Comparison of ENCODE assay signal across 14 cellular contexts in the genomic region with DNA sequence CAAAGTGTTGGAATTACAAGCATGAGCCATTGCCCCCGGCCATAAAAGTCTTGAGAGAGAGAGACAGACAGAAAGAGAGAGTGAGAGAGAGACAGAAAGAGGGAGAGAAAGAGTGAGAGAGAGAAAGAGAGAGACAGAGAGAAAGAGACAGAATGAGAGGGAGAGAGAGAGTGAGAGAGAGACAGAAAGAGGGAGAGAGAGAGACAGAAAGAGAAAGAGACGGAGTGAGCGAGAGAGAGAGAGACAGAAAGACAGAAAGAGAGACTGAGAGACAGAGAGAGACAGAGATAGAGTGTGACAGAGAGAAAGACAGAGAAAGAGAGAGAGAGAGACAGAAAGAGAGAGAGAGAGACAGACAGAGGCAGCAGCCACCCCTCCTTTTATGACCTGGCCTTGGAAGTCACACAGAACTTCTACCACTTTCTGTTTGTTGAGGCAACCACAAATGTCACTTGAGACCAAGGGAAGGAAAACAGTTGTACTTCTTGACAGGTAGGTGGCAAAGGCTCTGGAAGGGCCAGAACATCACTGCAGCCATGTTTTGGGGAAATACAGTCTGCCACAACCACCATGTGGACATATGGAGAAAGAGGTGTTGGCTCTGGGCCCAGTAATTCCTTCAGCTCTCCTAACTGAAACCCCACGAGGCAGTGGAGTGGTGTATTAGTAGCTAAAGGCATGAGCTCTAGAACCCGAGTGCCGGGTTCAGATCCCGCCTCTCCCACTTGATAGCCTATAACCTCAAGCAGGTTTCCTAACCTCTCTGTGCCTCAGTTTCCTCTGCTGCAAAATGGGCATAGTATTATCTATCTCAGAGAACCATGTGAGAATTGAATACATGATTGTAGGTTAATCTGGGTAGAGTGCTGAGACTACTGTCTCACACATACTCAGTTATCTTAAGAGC. TPM values are rescaled to one million over a fixed set of nuclear protein-coding genes. Genes with fewer than 3 reads are reported as not detected.
DNase-seq lines count a peak whose midpoint lies in the region; ATAC-seq and TF ChIP-seq lines count a peak whose summit lies in the region.
"Had no signal": no experiment of that assay in that cellular context is flagged by ENCODE, and none has a peak within 500 bp of the region (broad histone marks: within the 10 kb centered on the region; RNA-seq: fewer than 3 reads in every experiment).

No MANE protein-coding gene starts in this region.

- H3K27ac Mint-ChIP-seq in activated CD4-positive, alpha-beta T cell treated with anti-CD3 and anti-CD28 coated beads, Interleukin-2, amount 10 ng/mL, durations not matched to agents 7 days and 5 days: peak overlapping the region; percentile 80
- H3K27ac Mint-ChIP-seq in stimulated activated memory B cell treated with anti-CD40 and anti-IgM and Interleukin-4, amounts not matched to agents 10 μg/mL and 1 μg/mL and 100 μg/mL, for 72 hours: peak overlapping the region; percentile 25

- dilution Hi-C loops in mammary epithelial cell (cut with HindIII; ENCODE audit: low sequenced_read_pairs): no loop called here

- no peak overlapping the region for H3K4me3 Mint-ChIP-seq in activated CD4-positive, alpha-beta T cell treated with anti-CD3 and anti-CD28 coated beads, Interleukin-2, amount 10 ng/mL, durations not matched to agents 7 days and 5 days
- H3K4me3 Mint-ChIP-seq in stimulated activated memory B cell treated with anti-CD40 and anti-IgM and Interleukin-4, amounts not matched to agents 10 μg/mL and 1 μg/mL and 100 μg/mL, for 72 hours: no peak overlapping the region

- no peak overlapping the region for H3K9ac ChIP-seq in mammary epithelial cell (ENCODE audit: insufficient read depth, low read length)
- H3K9ac ChIP-seq: BLaER1 had no signal

- CTCF ChIA-PET in activated CD4-positive, alpha-beta T cell treated with anti-CD3 and anti-CD28 coated beads, Interleukin-2, amount 10 ng/mL, durations not matched to agents 7 days and 5 days (lab: Charles Lee): interaction anchor here (4.7 kb wide), 1 partner anchor 11 kb away, joined by 19 read pairs; no protein-coding TSS in a partner anchor
- CTCF ChIA-PET in mammary epithelial cell (lab: Charles Lee; ENCODE audit: low non-redundant PET): no interaction called here

- POLR2A ChIA-PET in activated CD4-positive, alpha-beta T cell treated with anti-CD3 and anti-CD28 coated beads, Interleukin-2, amount 10 ng/mL, durations not matched to agents 7 days and 5 days (lab: Charles Lee): no interaction called here

- ATAC-seq in stimulated activated memory B cell treated with anti-CD40 and anti-IgM and Interleukin-4, amounts not matched to agents 10 μg/mL and 1 μg/mL and 100 μg/mL, for 72 hours: peak; percentile 18
- ATAC-seq in GM18861 (IDR thresholded peaks at IDR 0.05; ENCODE audit: unreplicated experiment): no peak

- H4K20me1 ChIP-seq in mammary epithelial cell (ENCODE audit: insufficient read depth, low read length): no peaks in the 10 kb centered on the region
- H4K20me1 ChIP-seq: BLaER1 had no signal

- H3K27ac ChIP-seq in mammary epithelial cell (ENCODE audit: insufficient read depth, low read depth, low read length) (no peak overlapping the region), WERI-Rb-1 (no peak overlapping the region)
- H3K27ac ChIP-seq: BLaER1, upper lobe of left lung had no signal

- no peak overlapping the region for H3K4me2 ChIP-seq in mammary epithelial cell (ENCODE audit: insufficient read depth, low read depth, low read length)
- H3K4me2 ChIP-seq: BLaER1 had no signal

- no peaks in the 10 kb centered on the region for H3K27me3 ChIP-seq in mammary epithelial cell (ENCODE audit: insufficient read depth, low read length)
- H3K27me3 ChIP-seq in WERI-Rb-1 (ENCODE audit: insufficient read depth, low read depth, severe bottlenecking): no peaks in the 10 kb centered on the region
- H3K27me3 ChIP-seq: BLaER1, upper lobe of left lung had no signal

- no peaks in the 10 kb centered on the region for H3K27me3 Mint-ChIP-seq in activated CD4-positive, alpha-beta T cell treated with anti-CD3 and anti-CD28 coated beads, Interleukin-2, amount 10 ng/mL, durations not matched to agents 7 days and 5 days
- no peaks in the 10 kb centered on the region for H3K27me3 Mint-ChIP-seq in stimulated activated memory B cell treated with anti-CD40 and anti-IgM and Interleukin-4, amounts not matched to agents 10 μg/mL and 1 μg/mL and 100 μg/mL, for 72 hours

- H3K9me3 Mint-ChIP-seq in activated CD4-positive, alpha-beta T cell treated with anti-CD3 and anti-CD28 coated beads, Interleukin-2, amount 10 ng/mL, durations not matched to agents 7 days and 5 days: no peaks in the 10 kb centered on the region
- H3K9me3 Mint-ChIP-seq in stimulated activated memory B cell treated with anti-CD40 and anti-IgM and Interleukin-4, amounts not matched to agents 10 μg/mL and 1 μg/mL and 100 μg/mL, for 72 hours: no peaks in the 10 kb centered on the region

- H3K9me3 ChIP-seq in mammary epithelial cell (replicated peaks; ENCODE audit: insufficient read depth, low read length) (no peaks in the 10 kb centered on the region), WERI-Rb-1 (ENCODE audit: severe bottlenecking) (no peaks in the 10 kb centered on the region)
- H3K9me3 ChIP-seq: BLaER1, upper lobe of left lung had no signal

- intact Hi-C loops in mammary epithelial cell (cut with micrococcal nuclease): no loop called here

- no peak overlapping the region for H2AFZ ChIP-seq in mammary epithelial cell (ENCODE audit: low read depth, low read length)

- H3K79me2 ChIP-seq in mammary epithelial cell (ENCODE audit: insufficient read depth, low read length): no peaks in the 10 kb centered on the region

- WGBS in mammary epithelial cell (ENCODE audit: low coverage, missing lambda C conversion rate): 73% methylated on average over 7 of the region's 7 CpGs

- peaks cover 22% of the 10 kb centered on the region for H3K4me1 Mint-ChIP-seq in activated CD4-positive, alpha-beta T cell treated with anti-CD3 and anti-CD28 coated beads, Interleukin-2, amount 10 ng/mL, durations not matched to agents 7 days and 5 days
- H3K4me1 Mint-ChIP-seq in stimulated activated memory B cell treated with anti-CD40 and anti-IgM and Interleukin-4, amounts not matched to agents 10 μg/mL and 1 μg/mL and 100 μg/mL, for 72 hours: peaks cover 13% of the 10 kb centered on the region

- H3K4me3 ChIP-seq in mammary epithelial cell (replicated peaks in 1 of 3; ENCODE audit: insufficient read depth in 1 of 3, low read depth in 2 of 3, low read length in 3 of 3) (no peak overlapping the region), WERI-Rb-1 (ENCODE audit: low read depth, low read length) (no peak overlapping the region)
- H3K4me3 ChIP-seq: BLaER1, upper lobe of left lung had no signal

- no TSS peak for BruUV-seq in mammary epithelial cell (replicated peaks; lab: Mats Ljungman, UMichigan)

- H3K36me3 ChIP-seq in mammary epithelial cell (ENCODE audit: insufficient read depth, low read length) (no peaks in the 10 kb centered on the region), WERI-Rb-1 (no peaks in the 10 kb centered on the region)
- H3K36me3 ChIP-seq: upper lobe of left lung had no signal

- H3K4me1 ChIP-seq in mammary epithelial cell (ENCODE audit: insufficient read depth, low read length): peaks cover 8% of the 10 kb centered on the region
- H3K4me1 ChIP-seq: upper lobe of left lung had no signal

- TF ChIP-seq CTCF in mammary epithelial cell (conservative IDR thresholded peaks at IDR 0.05 in 1 of 2, IDR thresholded peaks at IDR 0.05 in 1 of 2; ENCODE audit: extremely low read depth in 1 of 2, insufficient read depth in 1 of 2, low read depth in 1 of 2, low read length in 2 of 2) (no peak), WERI-Rb-1 (IDR thresholded peaks at IDR 0.05; ENCODE audit: low read depth, low read length) (no peak)

- H3K36me3 Mint-ChIP-seq in activated CD4-positive, alpha-beta T cell treated with anti-CD3 and anti-CD28 coated beads, Interleukin-2, amount 10 ng/mL, durations not matched to agents 7 days and 5 days (ENCODE audit: low read depth): no peaks in the 10 kb centered on the region
- peaks cover 6% of the 10 kb centered on the region for H3K36me3 Mint-ChIP-seq in stimulated activated memory B cell treated with anti-CD40 and anti-IgM and Interleukin-4, amounts not matched to agents 10 μg/mL and 1 μg/mL and 100 μg/mL, for 72 hours

- in situ Hi-C loops in mammary epithelial cell (cut with MboI; ENCODE audit: low sequenced_read_pairs in 2 of 2): no loop called here

- DNase-seq in activated CD4-positive, alpha-beta T cell treated with anti-CD3 and anti-CD28 coated beads, Interleukin-2, amount 10 ng/mL, durations not matched to agents 7 days and 5 days: peak; percentile 37
- DNase-seq in activated CD4-positive, alpha-beta T cell treated with anti-CD3 and anti-CD28 coated beads for 1 hour: no peak
- peak; percentile 11 for DNase-seq in NCI-H2196 (lab: John Stamatoyannopoulos, UW; ENCODE audit: unreplicated experiment)
- peak; percentile 24 for DNase-seq in mammary epithelial cell
- DNase-seq in WERI-Rb-1: no peak
- no peak for DNase-seq in inferior parietal cortex (ENCODE audit: extremely low spot score)
- DNase-seq: left cardiac atrium, NCI-H2029, occipital lobe, SIG-M5, upper lobe of left lung had no signal

RNA-seq across cellular contexts. Expression of a gene that starts 50.6 kb away (rescaled TPM):
- total RNA-seq in activated CD4-positive, alpha-beta T cell treated with anti-CD3 and anti-CD28 coated beads, Interleukin-2, amount 10 ng/mL, durations not matched to agents 7 days and 5 days: 1 to 10 TPM; 6.0 to 6.5 TPM
- not detected for total RNA-seq in mammary epithelial cell
- polyA plus RNA-seq in mammary epithelial cell: 0.08 TPM
- polyA minus RNA-seq in mammary epithelial cell: not detected
- total RNA-seq: occipital lobe had no signal

RNA-seq across cellular contexts. Expression of a gene that starts 53.1 kb away (rescaled TPM):
- total RNA-seq in activated CD4-positive, alpha-beta T cell treated with anti-CD3 and anti-CD28 coated beads, Interleukin-2, amount 10 ng/mL, durations not matched to agents 7 days and 5 days: 100 to 1,000 TPM; 167 to 190 TPM
- under 1 TPM; under 0.01 to 0.09 TPM for total RNA-seq in mammary epithelial cell
- 0.08 TPM for polyA plus RNA-seq in mammary epithelial cell
- not detected for polyA minus RNA-seq in mammary epithelial cell

Comparison
In these comparisons a context has a peak if more than half of its experiments do, and no peak if none do; other contexts are left out.
1. DNase-seq: peak in activated CD4-positive, alpha-beta T cell treated with anti-CD3 and anti-CD28 coated beads, Interleukin-2, amount 10 ng/mL, durations not matched to agents 7 days and 5 days (single experiment), NCI-H2196 (single experiment) and mammary epithelial cell (single experiment); none in activated CD4-positive, alpha-beta T cell treated with anti-CD3 and anti-CD28 coated beads for 1 hour (single experiment), WERI-Rb-1 (single experiment) and inferior parietal cortex (single experiment).
2. RNA of a gene that starts 50.6 kb away (total RNA-seq): 6.0 to 6.5 TPM in activated CD4-positive, alpha-beta T cell treated with anti-CD3 and anti-CD28 coated beads, Interleukin-2, amount 10 ng/mL, durations not matched to agents 7 days and 5 days; not detected in mammary epithelial cell; every median in the first group is over 4 times any median in the second.
3. RNA of a gene that starts 53.1 kb away (total RNA-seq): 167 to 190 TPM in activated CD4-positive, alpha-beta T cell treated with anti-CD3 and anti-CD28 coated beads, Interleukin-2, amount 10 ng/mL, durations not matched to agents 7 days and 5 days; under 0.01 to 0.09 TPM in mammary epithelial cell; every median in the first group is over 100 times any median in the second.